In genomic region chr19:19034204-19034624, GRCh38 we compare ENCODE assay signal across 1 cellular context.
A peak's percentile ranks its signal among the peaks of the same experiment; 100 is the strongest.
TF ChIP-seq lines count a peak whose summit lies in the region.

No MANE protein-coding gene starts in this region.

TF ChIP-seq in SK-N-SH, 30 proteins besides CTCF, POLR2A, EP300 and RAD21 (continued from another document):
- TF ChIP-seq NRF1 (IDR thresholded peaks at IDR 0.05; ENCODE audit: low read depth, low read length): no peak
- no peak for TF ChIP-seq RFX5 (IDR thresholded peaks at IDR 0.05; ENCODE audit: low read length)
- TF ChIP-seq YY1 (IDR thresholded peaks at IDR 0.05; ENCODE audit: low read depth): no peak
- peak; percentile 92 for TF ChIP-seq MXI1 (IDR thresholded peaks at IDR 0.05; ENCODE audit: low read depth, low read length)
- TF ChIP-seq TEAD4 (IDR thresholded peaks at IDR 0.05; ENCODE audit: borderline replicate concordance, insufficient read depth): no peak
- TF ChIP-seq USF2 (IDR thresholded peaks at IDR 0.05; ENCODE audit: borderline replicate concordance, low read depth, low read length): no peak
- TF ChIP-seq RXRA (IDR thresholded peaks at IDR 0.05; ENCODE audit: borderline replicate concordance, low read depth): no peak
- no peak for TF ChIP-seq EZH2phosphoT487 (IDR thresholded peaks at IDR 0.05; ENCODE audit: borderline replicate concordance, low read depth)
- no peak for TF ChIP-seq SIN3A (IDR thresholded peaks at IDR 0.05; ENCODE audit: borderline replicate concordance, low read depth, low read length)
- no peak for TF ChIP-seq GABPA (IDR thresholded peaks at IDR 0.05; ENCODE audit: low read depth)
- TF ChIP-seq ELF1 (IDR thresholded peaks at IDR 0.05): no peak
TF ChIP-seq in SK-N-SH: peak in this region for 4.
